ENCODE assay signal across 8 cellular contexts in genomic region chr19:1566392-1567115, GRCh38. TPM values are rescaled to one million over a fixed set of nuclear protein-coding genes. Genes with fewer than 3 reads are reported as not detected.
A peak's percentile ranks its signal among the peaks of the same experiment; 100 is the strongest.
DNase-seq lines count a peak whose midpoint lies in the region; ATAC-seq lines count a peak whose summit lies in the region.

No MANE protein-coding gene starts in this region.

- ATAC-seq in esophagus mucosa (peak; percentile 24), GM21737 (IDR thresholded peaks at IDR 0.05; ENCODE audit: unreplicated experiment) (no peak), GM18867 (IDR thresholded peaks at IDR 0.05; ENCODE audit: unreplicated experiment) (no peak)

- no peaks in the 10 kb centered on the region for H3K36me3 ChIP-seq in mucosa of rectum (ENCODE audit: control insufficient read depth in 2 of 2, insufficient read depth in 2 of 2, low read length in 2 of 2)

- no peaks in the 10 kb centered on the region for H3K9me3 ChIP-seq in mucosa of rectum (ENCODE audit: control insufficient read depth in 2 of 2, low read length in 2 of 2)

- H3K27ac ChIP-seq in mucosa of rectum (ENCODE audit: low read depth in 2 of 2, low read length in 2 of 2), result peak overlapping the region; percentile 77 to 83

- peak overlapping the region; percentile 8 to 77 for H3K9ac ChIP-seq in mucosa of rectum (ENCODE audit: low read depth in 1 of 2, low read length in 2 of 2)

- peaks cover 4 to 10% of the 10 kb centered on the region in 2 donors for H3K27me3 ChIP-seq in mucosa of rectum (ENCODE audit: control insufficient read depth in 2 of 2, insufficient read depth in 2 of 2, low read length in 2 of 2)

- peaks cover 0 to 3% of the 10 kb centered on the region in 2 donors for H3K4me1 ChIP-seq in mucosa of rectum (ENCODE audit: control insufficient read depth in 2 of 2, insufficient read depth in 2 of 2, low read length in 2 of 2)

- DNase-seq in NCI-H1694 (lab: John Stamatoyannopoulos, UW) (peak; percentile 16), NCI-H1694 treated with DMSO at 0.1 percent for 48 hours (lab: John Stamatoyannopoulos, UW) (no peak), RPMI7951 (ENCODE audit: low read depth) (peak; percentile 76)
- no peak for DNase-seq in stimulated activated CD4-positive, alpha-beta T cell treated with anti-CD3 and anti-CD28 coated beads, Interleukin-2, amount 100 ng/mL, for 48 hours

- peak overlapping the region; percentile 61 to 73 for H3K4me3 ChIP-seq in mucosa of rectum (ENCODE audit: low read length in 2 of 2)

RNA-seq across cellular contexts. Expression of gene MEX3D, which starts 1.6 kb away (rescaled TPM):
- 8.4 and 18.9 TPM in 2 replicates for total RNA-seq in RPMI7951 (2014; rRNA removed; shearing (Covaris generic))
- total RNA-seq in esophagus mucosa, result 17.8 TPM

RNA-seq across cellular contexts. Expression of gene MBD3, which starts 26.1 kb away (rescaled TPM):
- total RNA-seq in RPMI7951 (2014; rRNA removed; shearing (Covaris generic)), result 55.2 and 63.2 TPM in 2 replicates
- total RNA-seq in esophagus mucosa, result 44.2 TPM

RNA-seq across cellular contexts. Expression of gene UQCR11, which starts 38.7 kb away (rescaled TPM):
- total RNA-seq in RPMI7951 (2014; rRNA removed; shearing (Covaris generic)), result 124 and 144 TPM in 2 replicates
- total RNA-seq in esophagus mucosa, result 225 TPM

RNA-seq across cellular contexts. Expression of gene PLK5, which starts 42.7 kb away (rescaled TPM):
- total RNA-seq in RPMI7951 (2014; rRNA removed; shearing (Covaris generic)), result not detected in 2 replicates
- not detected for total RNA-seq in esophagus mucosa

RNA-seq across cellular contexts. Expression of gene ADAMTSL5, which starts 53.7 kb away (rescaled TPM):
- 1.6 and 3.8 TPM in 2 replicates for total RNA-seq in RPMI7951 (2014; rRNA removed; shearing (Covaris generic))
- total RNA-seq in esophagus mucosa, result 6.7 TPM

Comparison
In these comparisons a context has a peak if more than half of its experiments do, and no peak if none do; other contexts are left out.
1. DNase-seq: peak in NCI-H1694 (single experiment) and RPMI7951 (single experiment); none in NCI-H1694 treated with DMSO at 0.1 percent for 48 hours (single experiment) and stimulated activated CD4-positive, alpha-beta T cell treated with anti-CD3 and anti-CD28 coated beads, Interleukin-2, amount 100 ng/mL, for 48 hours (0 of 2).